Comparison of ENCODE assay signal across 32 cellular contexts in genomic region chr15:86373147-86373546, GRCh38.
"Had no signal": no experiment of that assay in that cellular context is flagged by ENCODE, and none has a peak within 500 bp of the region (broad histone marks: within the 10 kb centered on the region; RNA-seq: fewer than 3 reads in every experiment).

No MANE protein-coding gene starts in this region.

- H3K9me3 Mint-ChIP-seq: type B pancreatic cell had no signal

- H3K4me3 ChIP-seq: cardiac muscle cell, colonic mucosa, heart left ventricle, pancreas, psoas muscle, smooth muscle cell, vagina had no signal

- H3K27me3 Mint-ChIP-seq: memory B cell; stimulated activated memory B cell treated with anti-CD40 and anti-IgM and Interleukin-4, amounts not matched to agents 10 μg/mL and 1 μg/mL and 100 μg/mL, for 72 hours; stimulated activated naive CD8-positive, alpha-beta T cell treated with anti-CD3 and anti-CD28 coated beads, Interleukin-15, amount 100 ng/mL, for 72 hours had no signal

- H3K36me3 Mint-ChIP-seq: immature natural killer cell; memory B cell; stimulated activated memory B cell treated with anti-CD40 and anti-IgM and Interleukin-4, amounts not matched to agents 10 μg/mL and 1 μg/mL and 100 μg/mL, for 72 hours; type B pancreatic cell had no signal

- H3K27ac ChIP-seq: cardiac muscle cell, colonic mucosa, heart left ventricle, pancreas, psoas muscle, vagina, VCaP had no signal

- ATAC-seq: heart left ventricle; naive thymus-derived CD8-positive, alpha-beta T cell; pancreas; psoas muscle; stimulated activated memory B cell treated with anti-CD40 and anti-IgM and Interleukin-4, amounts not matched to agents 10 μg/mL and 1 μg/mL and 100 μg/mL, for 72 hours; stimulated activated naive CD8-positive, alpha-beta T cell treated with anti-CD3 and anti-CD28 coated beads, Interleukin-15, amount 100 ng/mL, for 72 hours had no signal

- H3K4me1 ChIP-seq: colonic mucosa, heart left ventricle, pancreas, psoas muscle, vagina had no signal

- H3K4me3 Mint-ChIP-seq: activated naive CD8-positive, alpha-beta T cell; immature natural killer cell; memory B cell; naive thymus-derived CD8-positive, alpha-beta T cell; neural crest cell; stimulated activated memory B cell treated with anti-CD40 and anti-IgM and Interleukin-4, amounts not matched to agents 10 μg/mL and 1 μg/mL and 100 μg/mL, for 72 hours; stimulated activated naive CD8-positive, alpha-beta T cell treated with anti-CD3 and anti-CD28 coated beads, Interleukin-15, amount 100 ng/mL, for 72 hours; type B pancreatic cell had no signal

- H3K36me3 ChIP-seq: cardiac muscle cell, colonic mucosa, heart left ventricle, pancreas, vagina had no signal

- DNase-seq: activated CD4-positive, alpha-beta T cell treated with anti-CD3 and anti-CD28 coated beads for 4 hours; activated CD4-positive, alpha-beta T cell treated with anti-CD3 and anti-CD28 coated beads, Interleukin-2, amount 50 U/mL, for 4 hours; activated CD8-positive, alpha-beta memory T cell treated with anti-CD3 and anti-CD28 coated beads for 24 hours; activated effector memory CD4-positive, alpha-beta T cell treated with Interleukin-2 at 50 U/mL for 16 hours; activated naive CD4-positive, alpha-beta T cell treated with Interleukin-2 at 50 U/mL for 16 hours; anterior cingulate cortex; cerebellar nuclear complex; colonic mucosa; effector CD8-positive, alpha-beta T cell; erythroblast; foreskin fibroblast; heart left ventricle; hypothalamus; immature natural killer cell; naive thymus-derived CD8-positive, alpha-beta T cell; nucleus accumbens; pancreas; psoas muscle; stimulated activated CD4-positive, alpha-beta T cell treated with anti-CD3 and anti-CD28 coated beads, Interleukin-1b, Interleukin-23, amount 100 ng/mL, for 48 hours; stimulated activated CD4-positive, alpha-beta T cell treated with anti-CD3 and anti-CD28 coated beads, Interleukin-4, amount 100 ng/mL, for 4 hours; stimulated activated CD8-positive, alpha-beta memory T cell treated with anti-CD3 and anti-CD28 coated beads, Interleukin-4, amount 100 ng/mL, for 48 hours; stimulated activated naive CD8-positive, alpha-beta T cell treated with anti-CD3 and anti-CD28 coated beads, Interleukin-15, amount 100 ng/mL, for 72 hours; substantia nigra had no signal

- H3K4me1 Mint-ChIP-seq: immature natural killer cell; memory B cell; naive thymus-derived CD8-positive, alpha-beta T cell; neural crest cell; stimulated activated memory B cell treated with anti-CD40 and anti-IgM and Interleukin-4, amounts not matched to agents 10 μg/mL and 1 μg/mL and 100 μg/mL, for 72 hours; stimulated activated naive CD8-positive, alpha-beta T cell treated with anti-CD3 and anti-CD28 coated beads, Interleukin-15, amount 100 ng/mL, for 72 hours had no signal

- H3K27me3 ChIP-seq: cardiac muscle cell, colonic mucosa, pancreas, vagina had no signal

- H3K27ac Mint-ChIP-seq: activated naive CD8-positive, alpha-beta T cell; immature natural killer cell; memory B cell; naive thymus-derived CD8-positive, alpha-beta T cell; stimulated activated memory B cell treated with anti-CD40 and anti-IgM and Interleukin-4, amounts not matched to agents 10 μg/mL and 1 μg/mL and 100 μg/mL, for 72 hours; stimulated activated naive CD8-positive, alpha-beta T cell treated with anti-CD3 and anti-CD28 coated beads, Interleukin-15, amount 100 ng/mL, for 72 hours; type B pancreatic cell had no signal

- H3K9me3 ChIP-seq: colonic mucosa, pancreas, psoas muscle, vagina had no signal
